In the genomic region with DNA sequence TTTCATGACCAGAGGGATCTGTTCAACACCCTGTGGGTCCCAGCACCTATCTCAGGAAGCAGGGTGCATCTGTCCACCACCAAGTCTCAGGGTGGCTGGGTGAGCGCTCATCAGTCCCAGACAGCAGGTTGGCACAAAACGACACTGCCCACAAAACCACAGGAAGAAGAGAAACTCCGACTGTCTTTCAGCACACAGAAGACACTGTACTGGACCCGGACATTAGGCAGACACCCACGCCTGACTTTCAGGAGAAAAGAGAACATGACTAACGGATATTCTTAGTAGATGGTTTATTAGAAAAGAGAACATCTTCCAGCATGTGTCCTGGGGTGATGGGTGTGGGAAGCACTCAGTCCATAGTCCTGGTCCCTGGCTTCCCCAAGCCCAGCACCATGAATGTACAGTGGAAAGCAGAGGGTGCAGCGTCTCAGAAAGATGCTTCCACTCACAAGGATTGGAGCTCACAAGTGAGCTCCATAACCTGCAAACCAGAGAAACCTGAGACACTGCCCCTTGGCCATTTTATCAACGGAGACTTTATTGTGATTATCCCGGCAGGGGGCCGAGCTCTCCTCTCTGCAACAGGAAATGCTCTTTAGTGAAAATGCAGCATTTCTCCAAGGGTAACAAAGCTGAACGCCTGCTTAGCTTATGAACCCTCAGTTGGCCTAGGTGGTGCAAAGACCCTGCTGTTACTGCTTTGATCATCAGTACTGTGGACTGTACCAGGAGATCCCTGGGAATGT, we compare ENCODE assay signal across 8 cellular contexts. TPM values are rescaled to one million over a fixed set of nuclear protein-coding genes. Genes with fewer than 3 reads are reported as not detected.
DNase-seq lines count a peak whose midpoint lies in the region; ATAC-seq and TF ChIP-seq lines count a peak whose summit lies in the region.

No MANE protein-coding gene starts in this region.

- no peak for TF ChIP-seq CTCF in H9 (conservative IDR thresholded peaks at IDR 0.05)

- no peaks in the 10 kb centered on the region for H3K79me2 ChIP-seq in H9 (ENCODE audit: insufficient read depth, low read length)

- H3T11ph ChIP-seq in H9 (ENCODE audit: low read length) = no peak overlapping the region

- H3K27me3 ChIP-seq in H9 (ENCODE audit: insufficient read depth, low read length) (no peaks in the 10 kb centered on the region), NT2/D1 (ENCODE audit: insufficient read depth, insufficient read length) (no peaks in the 10 kb centered on the region)

- no CpG with 5 or more reads among the region's 11 CpGs for WGBS in H9 (ENCODE audit: extremely low coverage, insufficient read length, low lambda C conversion rate)

- H4K91ac ChIP-seq in H9 (ENCODE audit: insufficient read length, low read depth, low read length) = no peak overlapping the region

- H3K9me3 Mint-ChIP-seq in H9 = peaks cover 0 to 4% of the 10 kb centered on the region in 2 experiments; a peak in 2 of 5 replicates
- no peaks in the 10 kb centered on the region for H3K9me3 Mint-ChIP-seq in activated T-helper 17 cell treated with anti-CD3 and anti-CD28 coated beads, Interleukin-2, amount 50 U/mL, for 72 hours

- intact Hi-C loops in posterior cingulate gyrus (cut with DNase I) = no loop called here

- DNase-seq in COR-L47 (lab: John Stamatoyannopoulos, UW) (peak; percentile 71), H9 (peak; percentile 72), NT2/D1 (ENCODE audit: low read depth, low spot score) (peak; percentile 71), mucosa of gallbladder (ENCODE audit: low spot score) (peak; percentile 36), NCI-H446 (lab: John Stamatoyannopoulos, UW) (no peak), posterior cingulate gyrus (no peak)

- no peak overlapping the region for H2BK5ac ChIP-seq in H9 (ENCODE audit: insufficient read length, low read length)

- H3K4me1 Mint-ChIP-seq in H9 = peaks cover 58 to 73% of the 10 kb centered on the region in 2 experiments
- H3K4me1 Mint-ChIP-seq in activated T-helper 17 cell treated with anti-CD3 and anti-CD28 coated beads, Interleukin-2, amount 50 U/mL, for 72 hours = peaks cover 47% of the 10 kb centered on the region

- H2BK20ac ChIP-seq in H9 (ENCODE audit: low read depth, low read length, poor library complexity, severe bottlenecking) = no peak overlapping the region

- peak overlapping the region; percentile 48 for H3K27ac ChIP-seq in H9 (ENCODE audit: insufficient read length, low read depth, low read length)

- no peaks in the 10 kb centered on the region for H3K36me3 ChIP-seq in NT2/D1 (ENCODE audit: insufficient read depth, insufficient read length, low read length)

- H2AFZ ChIP-seq in H9 (ENCODE audit: low read length) = no peak overlapping the region

- no peak overlapping the region for H2BK12ac ChIP-seq in H9 (ENCODE audit: insufficient read length, low read depth, low read length)

- H3K18ac ChIP-seq in H9 (ENCODE audit: insufficient read length, low read depth, low read length) = no peak overlapping the region

- H3K4me3 Mint-ChIP-seq in H9 = peak overlapping the region; percentile 38 to 59; a peak in 4 of 5 replicates
- no peak overlapping the region for H3K4me3 Mint-ChIP-seq in activated T-helper 17 cell treated with anti-CD3 and anti-CD28 coated beads, Interleukin-2, amount 50 U/mL, for 72 hours

- H2BK120ac ChIP-seq in H9 (ENCODE audit: low read depth, low read length, poor library complexity, severe bottlenecking) = no peak overlapping the region

- H3K9ac ChIP-seq in H9 (ENCODE audit: extremely low read depth, insufficient read length, low read length) = no peak overlapping the region
- H3K9ac ChIP-seq in NT2/D1 (ENCODE audit: insufficient read length, low read depth) = peak overlapping the region; percentile 61

- peaks cover 4% of the 10 kb centered on the region for H3K27me3 Mint-ChIP-seq in H9 (ENCODE audit: low read depth)
- H3K27me3 Mint-ChIP-seq in activated T-helper 17 cell treated with anti-CD3 and anti-CD28 coated beads, Interleukin-2, amount 50 U/mL, for 72 hours = no peaks in the 10 kb centered on the region

- no peaks in the 10 kb centered on the region for H4K20me1 ChIP-seq in H9 (ENCODE audit: control insufficient read depth, insufficient read depth, insufficient read length)

- H4K8ac ChIP-seq in H9 (replicated peaks; ENCODE audit: insufficient read length, low read depth, low read length) = no peak overlapping the region

- H3K4ac ChIP-seq in H9 (ENCODE audit: low read depth, low read length) = no peak overlapping the region

- H3K4me2 ChIP-seq in H9 (ENCODE audit: insufficient read depth, insufficient read length, low read length) = peak overlapping the region; percentile 13

- no peak overlapping the region for H4K5ac ChIP-seq in H9 (ENCODE audit: insufficient read length, low read depth, low read length)

- H3K9me3 ChIP-seq in H9 (ENCODE audit: control insufficient read depth, low read depth, low read length) = no peaks in the 10 kb centered on the region
- H3K9me3 ChIP-seq in NT2/D1 (ENCODE audit: insufficient read depth, low read length) = no peaks in the 10 kb centered on the region

- no peak overlapping the region for H3K14ac ChIP-seq in H9 (ENCODE audit: insufficient read depth, low read length)

- no peak overlapping the region for H2AK5ac ChIP-seq in H9 (ENCODE audit: insufficient read length, low read length)

- H3K23ac ChIP-seq in H9 (ENCODE audit: insufficient read length, low read depth, low read length) = no peak overlapping the region

- peak overlapping the region; percentile 11 for H3K4me3 ChIP-seq in NT2/D1 (ENCODE audit: insufficient read length, low read depth)

- peak overlapping the region; percentile 61 to 97 (median 84) for H3K27ac Mint-ChIP-seq in H9
- peak overlapping the region; percentile 37 for H3K27ac Mint-ChIP-seq in activated T-helper 17 cell treated with anti-CD3 and anti-CD28 coated beads, Interleukin-2, amount 50 U/mL, for 72 hours

- no peaks in the 10 kb centered on the region for H3K79me1 ChIP-seq in H9 (ENCODE audit: insufficient read depth, low read depth, low read length, poor library complexity, severe bottlenecking)

- no peak overlapping the region for H2BK15ac ChIP-seq in H9 (ENCODE audit: low read depth, low read length)

- H3K56ac ChIP-seq in H9 (ENCODE audit: insufficient read length, low read depth, low read length) = no peak overlapping the region

- peak; percentile 68 for ATAC-seq in activated T-helper 17 cell treated with anti-CD3 and anti-CD28 coated beads, Interleukin-2, amount 50 U/mL, for 72 hours (replicated peaks)
- no peak for ATAC-seq in HG02870 (IDR thresholded peaks at IDR 0.05; ENCODE audit: unreplicated experiment)

- H3K4me1 ChIP-seq in H9 (ENCODE audit: insufficient read depth, low read length) (peaks cover 12% of the 10 kb centered on the region; the same call in 1 of the 2 replicates), NT2/D1 (ENCODE audit: insufficient read depth, insufficient read length) (peaks cover 9% of the 10 kb centered on the region)

- H3K36me3 Mint-ChIP-seq in H9 (ENCODE audit: insufficient read depth in 1 of 3, low read depth in 3 of 3) = peaks cover 0 to 5% (median 0%) of the 10 kb centered on the region in 3 experiments; a peak in 1 of 7 replicates
- H3K36me3 Mint-ChIP-seq in activated T-helper 17 cell treated with anti-CD3 and anti-CD28 coated beads, Interleukin-2, amount 50 U/mL, for 72 hours (ENCODE audit: low read depth) = no peaks in the 10 kb centered on the region

- no peaks in the 10 kb centered on the region for H3K23me2 ChIP-seq in H9 (ENCODE audit: insufficient read length, low read depth, low read length, poor library complexity, severe bottlenecking)

RNA-seq across cellular contexts. Expression of a gene that starts 35.8 kb away (rescaled TPM):
- total RNA-seq in H9 (2021) (0.09 TPM in 1 of 2 replicates, not detected in the other), mucosa of gallbladder (38.4 TPM)
- 100 to 1,000 TPM; 202 to 204 TPM for total RNA-seq in activated T-helper 17 cell treated with anti-CD3 and anti-CD28 coated beads, Interleukin-2, amount 50 U/mL, for 72 hours

RNA-seq across cellular contexts. Expression of a gene that starts 55.8 kb away (rescaled TPM):
- total RNA-seq in H9 (2021) (0.22 and 0.28 TPM in 2 replicates), mucosa of gallbladder (20.9 TPM)
- total RNA-seq in activated T-helper 17 cell treated with anti-CD3 and anti-CD28 coated beads, Interleukin-2, amount 50 U/mL, for 72 hours = not detected

Comparison
In these comparisons a context has a peak if more than half of its experiments do, and no peak if none do; other contexts are left out.
1. DNase-seq: peak in COR-L47 (single experiment), H9 (single experiment), NT2/D1 (single experiment) and mucosa of gallbladder (single experiment); none in NCI-H446 (0 of 2) and posterior cingulate gyrus (0 of 10).
2. RNA of a gene that starts 35.8 kb away (total RNA-seq): 202 to 204 TPM in activated T-helper 17 cell treated with anti-CD3 and anti-CD28 coated beads, Interleukin-2, amount 50 U/mL, for 72 hours and 38.4 TPM in mucosa of gallbladder (single experiment); 0.09 TPM in H9; every median in the first group is over 10 times any median in the second.
3. RNA of a gene that starts 55.8 kb away (total RNA-seq): 20.9 TPM in mucosa of gallbladder (single experiment); 0.22 to 0.28 TPM in H9 and not detected in activated T-helper 17 cell treated with anti-CD3 and anti-CD28 coated beads, Interleukin-2, amount 50 U/mL, for 72 hours; every median in the first group is over 10 times any median in the second.